In the genomic region with DNA sequence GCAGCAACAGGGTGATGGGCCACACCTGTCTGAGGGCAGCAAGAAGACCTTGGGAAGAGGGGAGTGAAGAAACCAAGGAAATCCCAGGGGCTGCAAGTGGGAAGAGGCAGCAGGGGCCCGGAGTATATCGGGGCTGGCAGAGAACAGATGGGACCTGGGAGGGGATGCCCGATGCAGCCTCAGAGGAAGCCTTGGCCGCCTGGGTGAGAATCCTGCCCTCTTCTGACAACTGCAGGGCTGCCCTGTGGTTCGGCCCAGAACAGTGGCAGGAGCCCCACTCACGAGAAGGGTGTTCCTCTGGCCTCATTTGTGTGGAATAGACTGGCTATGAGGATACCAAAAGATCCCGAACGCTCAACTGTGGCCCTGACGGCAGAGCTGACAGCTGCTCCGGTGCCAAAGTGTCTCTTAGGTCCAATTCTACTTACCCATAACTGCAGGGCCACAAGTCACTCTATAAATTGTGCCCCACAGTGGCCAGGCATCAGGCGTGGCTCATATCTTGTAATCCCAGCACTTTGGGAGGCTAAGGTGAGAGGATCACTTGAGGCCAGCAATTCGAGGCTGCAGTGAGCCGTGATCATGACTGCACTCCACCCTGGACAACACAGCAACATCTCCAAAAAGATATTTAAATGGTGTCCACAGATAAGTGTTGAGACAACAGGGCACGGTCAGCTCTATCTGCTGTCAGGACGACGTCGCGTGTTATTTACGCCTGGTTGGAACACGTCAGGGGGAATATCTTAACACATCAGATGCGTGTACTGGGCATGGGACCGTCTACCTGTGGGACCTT, we compare ENCODE assay signal across 16 cellular contexts. TPM values are rescaled to one million over a fixed set of nuclear protein-coding genes. Genes with fewer than 3 reads are reported as not detected.
DNase-seq lines count a peak whose midpoint lies in the region; TF ChIP-seq lines count a peak whose summit lies in the region.
"Had no signal": no experiment of that assay in that cellular context is flagged by ENCODE, and none has a peak within 500 bp of the region (broad histone marks: within the 10 kb centered on the region; RNA-seq: fewer than 3 reads in every experiment).

No MANE protein-coding gene starts in this region.

- H3K27me3 Mint-ChIP-seq in activated T-helper 2 cell treated with anti-CD3 and anti-CD28 coated beads, Interferon-gamma antibody, Interleukin-2, Interleukin-4, amounts not matched to agents 10 μg/mL and 5 μg/mL and 100 μg/mL, durations not matched to agents 14 hours and 24 hours and 36 hours (ENCODE audit: low read depth) = peaks cover 28% of the 10 kb centered on the region

- no peaks in the 10 kb centered on the region for H3K36me3 ChIP-seq in sigmoid colon

- H3K27ac Mint-ChIP-seq in activated T-helper 2 cell treated with anti-CD3 and anti-CD28 coated beads, Interferon-gamma antibody, Interleukin-2, Interleukin-4, amounts not matched to agents 10 μg/mL and 5 μg/mL and 100 μg/mL, durations not matched to agents 14 hours and 24 hours and 36 hours = peak overlapping the region; percentile 56

- no peak for TF ChIP-seq POLR2A in sigmoid colon (IDR thresholded peaks at IDR 0.05)

- H3K9me3 Mint-ChIP-seq in activated T-helper 2 cell treated with anti-CD3 and anti-CD28 coated beads, Interferon-gamma antibody, Interleukin-2, Interleukin-4, amounts not matched to agents 10 μg/mL and 5 μg/mL and 100 μg/mL, durations not matched to agents 14 hours and 24 hours and 36 hours = no peaks in the 10 kb centered on the region

- peaks cover 20% of the 10 kb centered on the region for H3K4me1 Mint-ChIP-seq in activated T-helper 2 cell treated with anti-CD3 and anti-CD28 coated beads, Interferon-gamma antibody, Interleukin-2, Interleukin-4, amounts not matched to agents 10 μg/mL and 5 μg/mL and 100 μg/mL, durations not matched to agents 14 hours and 24 hours and 36 hours (ENCODE audit: low read depth)

- H3K4me3 Mint-ChIP-seq in activated T-helper 2 cell treated with anti-CD3 and anti-CD28 coated beads, Interferon-gamma antibody, Interleukin-2, Interleukin-4, amounts not matched to agents 10 μg/mL and 5 μg/mL and 100 μg/mL, durations not matched to agents 14 hours and 24 hours and 36 hours (ENCODE audit: low read depth) = no peak overlapping the region

- no peak overlapping the region for H3K27ac ChIP-seq in sigmoid colon
- H3K27ac ChIP-seq: C4-2B had no signal

- peaks cover 0 to 19% (median 15%) of the 10 kb centered on the region in 4 donors for H3K4me1 ChIP-seq in sigmoid colon

- TF ChIP-seq CTCF in sigmoid colon (IDR thresholded peaks at IDR 0.05) = no peak

- H3K36me3 Mint-ChIP-seq in activated T-helper 2 cell treated with anti-CD3 and anti-CD28 coated beads, Interferon-gamma antibody, Interleukin-2, Interleukin-4, amounts not matched to agents 10 μg/mL and 5 μg/mL and 100 μg/mL, durations not matched to agents 14 hours and 24 hours and 36 hours (ENCODE audit: low read depth) = no peaks in the 10 kb centered on the region

- DNase-seq in activated effector memory CD4-positive, alpha-beta T cell treated with anti-CD3 and anti-CD28 coated beads, Interleukin-2, amount 50 U/mL, for 16 hours = peak; percentile 48
- no peak for DNase-seq in activated effector memory CD4-positive, alpha-beta T cell treated with Interleukin-2 at 50 U/mL for 16 hours
- DNase-seq in activated T-helper 2 cell treated with anti-CD3 and anti-CD28 coated beads, Interferon-gamma antibody, Interleukin-2, Interleukin-4, amounts not matched to agents 10 μg/mL and 5 μg/mL and 100 μg/mL, durations not matched to agents 14 hours and 24 hours and 36 hours (ENCODE audit: low spot score) = no peak
- peak; percentile 80 for DNase-seq in mesenteric fat pad (ENCODE audit: low spot score)
- peak; percentile 37 for DNase-seq in sigmoid colon
- DNase-seq in stimulated activated CD4-positive, alpha-beta T cell treated with anti-CD3 and anti-CD28 coated beads, Interleukin-4, amount 100 ng/mL, for 1 hour = no peak
- no peak for DNase-seq in HuH-7.5 (ENCODE audit: low spot score)
- DNase-seq in dedifferentiated amniotic fluid mesenchymal stem cell (ENCODE audit: extremely low spot score) = no peak
- DNase-seq: DMS 273 treated with DMSO at 0.1 percent for 48 hours, GOT3, Kasumi-1, NCI-H1105, NCI-H187, NCI-H526 treated with DMSO at 0.1 percent for 48 hours, OCI-M1 had no signal

- 93 to 94% methylated on average over 22 of the region's 22 CpGs for WGBS in sigmoid colon, 2 donors

- intact Hi-C loops in activated T-helper 2 cell treated with anti-CD3 and anti-CD28 coated beads, Interferon-gamma antibody, Interleukin-2, Interleukin-4, amounts not matched to agents 10 μg/mL and 5 μg/mL and 100 μg/mL, durations not matched to agents 14 hours and 24 hours and 36 hours (cut with micrococcal nuclease) = loop anchor here (5.0 kb wide), 1 partner anchor 51 kb away; no protein-coding TSS in a partner anchor
- intact Hi-C loops in sigmoid colon (cut with DNase I) = no loop called here

- no peaks in the 10 kb centered on the region for H3K9me3 ChIP-seq in sigmoid colon

- H3K4me3 ChIP-seq in sigmoid colon = no peak overlapping the region

- no peak for TF ChIP-seq EP300 in sigmoid colon (IDR thresholded peaks at IDR 0.05)

- H3K27me3 ChIP-seq in sigmoid colon = no peaks in the 10 kb centered on the region

RNA-seq across cellular contexts. Expression of gene ID2, which starts 23.6 kb away (rescaled TPM):
- 423 and 431 TPM in 2 replicates for total RNA-seq in activated T-helper 2 cell treated with anti-CD3 and anti-CD28 coated beads, Interferon-gamma antibody, Interleukin-2, Interleukin-4, amounts not matched to agents 10 μg/mL and 5 μg/mL and 100 μg/mL, durations not matched to agents 14 hours and 24 hours and 36 hours
- 169 TPM for total RNA-seq in mesenteric fat pad
- 100 to 1,000 TPM; 376 to 615 (median 527) TPM for total RNA-seq in sigmoid colon
- 100 to 1,000 TPM; 154 to 306 (median 224) TPM for polyA plus RNA-seq in sigmoid colon

Comparison
In these comparisons a context has a peak if more than half of its experiments do, and no peak if none do; other contexts are left out.
1. DNase-seq: peak in activated effector memory CD4-positive, alpha-beta T cell treated with anti-CD3 and anti-CD28 coated beads, Interleukin-2, amount 50 U/mL, for 16 hours (single experiment), mesenteric fat pad (single experiment) and sigmoid colon (single experiment); none in activated effector memory CD4-positive, alpha-beta T cell treated with Interleukin-2 at 50 U/mL for 16 hours (single experiment), activated T-helper 2 cell treated with anti-CD3 and anti-CD28 coated beads, Interferon-gamma antibody, Interleukin-2, Interleukin-4, amounts not matched to agents 10 μg/mL and 5 μg/mL and 100 μg/mL, durations not matched to agents 14 hours and 24 hours and 36 hours (single experiment), stimulated activated CD4-positive, alpha-beta T cell treated with anti-CD3 and anti-CD28 coated beads, Interleukin-4, amount 100 ng/mL, for 1 hour (single experiment), HuH-7.5 (single experiment) and dedifferentiated amniotic fluid mesenchymal stem cell (single experiment).